ENCODE assay signal across 1 cellular context in the genomic region with DNA sequence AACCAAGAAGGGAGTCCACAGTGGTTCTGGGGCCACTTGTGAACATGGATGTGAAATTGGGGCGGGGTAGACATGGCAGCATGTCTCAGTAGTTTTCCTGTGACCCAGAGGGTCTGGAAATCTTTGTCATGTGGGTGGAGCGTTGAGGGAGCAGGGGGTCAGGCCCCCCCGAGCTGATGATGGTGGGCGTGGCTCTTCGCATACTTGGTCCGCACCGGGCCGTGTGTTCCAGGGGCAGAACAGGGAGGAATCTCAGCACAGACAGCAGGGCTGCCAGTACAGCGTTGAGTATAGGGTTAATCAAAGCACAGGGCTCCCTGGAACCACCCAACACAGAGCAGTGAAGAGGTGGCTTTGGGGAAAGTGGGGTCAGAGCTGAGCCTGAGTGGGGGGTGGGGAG.
TF ChIP-seq lines count a peak whose summit lies in the region.

No MANE protein-coding gene starts in this region.

TF ChIP-seq in IMR-90, 13 proteins besides CTCF, POLR2A, EP300 and RAD21 (continued from another document):
- TF ChIP-seq, protein P1, sequence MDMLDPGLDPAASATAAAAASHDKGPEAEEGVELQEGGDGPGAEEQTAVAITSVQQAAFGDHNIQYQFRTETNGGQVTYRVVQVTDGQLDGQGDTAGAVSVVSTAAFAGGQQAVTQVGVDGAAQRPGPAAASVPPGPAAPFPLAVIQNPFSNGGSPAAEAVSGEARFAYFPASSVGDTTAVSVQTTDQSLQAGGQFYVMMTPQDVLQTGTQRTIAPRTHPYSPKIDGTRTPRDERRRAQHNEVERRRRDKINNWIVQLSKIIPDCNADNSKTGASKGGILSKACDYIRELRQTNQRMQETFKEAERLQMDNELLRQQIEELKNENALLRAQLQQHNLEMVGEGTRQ (IDR thresholded peaks at IDR 0.05; ENCODE audit: low read depth, low read length): no peak
- TF ChIP-seq FOS (IDR thresholded peaks at IDR 0.05; ENCODE audit: low read depth, low read length) (no peak), MAZ (IDR thresholded peaks at IDR 0.05; ENCODE audit: borderline replicate concordance, low read depth, low read length) (no peak), CHD1 (IDR thresholded peaks at IDR 0.05; ENCODE audit: low read depth, low read length) (no peak)
